In genomic region chr6:96468681-96469224, GRCh38 we compare ENCODE assay signal across 11 cellular contexts. TPM values are rescaled to one million over a fixed set of nuclear protein-coding genes. Genes with fewer than 3 reads are reported as not detected.
DNase-seq lines count a peak whose midpoint lies in the region; ATAC-seq and TF ChIP-seq lines count a peak whose summit lies in the region.
"Had no signal": no experiment of that assay in that cellular context is flagged by ENCODE, and none has a peak within 500 bp of the region (broad histone marks: within the 10 kb centered on the region; RNA-seq: fewer than 3 reads in every experiment).

No MANE protein-coding gene starts in this region.

- CTCF ChIA-PET in PC-3 (lab: Charles Lee) = no interaction called here

- no peaks in the 10 kb centered on the region for H3K79me2 ChIP-seq in PC-3 (ENCODE audit: low read length)
- no peaks in the 10 kb centered on the region for H3K79me2 ChIP-seq in hepatocyte

- H3K36me3 ChIP-seq in PC-3 (ENCODE audit: low read depth, low read length) (no peaks in the 10 kb centered on the region), hepatocyte (replicated peaks; ENCODE audit: insufficient read depth, low read depth) (no peaks in the 10 kb centered on the region), SJCRH30 (no peaks in the 10 kb centered on the region)

- no peak overlapping the region for H3K9ac ChIP-seq in PC-3 (ENCODE audit: low read length)

- in situ Hi-C loops in GM13977 (cut with MboI; ENCODE audit: low pct_unique_long_range_greater_than_20kb, low sequenced_read_pairs, unreplicated experiment) = no loop called here

- BruUV-seq in PC-3 (replicated peaks; lab: Mats Ljungman, UMichigan) = no TSS peak

- H3K9me2 ChIP-seq in PC-3 (replicated peaks; ENCODE audit: low read length) = no peaks in the 10 kb centered on the region
- H3K9me2 ChIP-seq in hepatocyte (replicated peaks; ENCODE audit: insufficient read depth) = no peaks in the 10 kb centered on the region

- H3K4me2 ChIP-seq in PC-3 (ENCODE audit: low read length) (peak overlapping the region; percentile 14; the same call in 1 of the 2 replicates), hepatocyte (no peak overlapping the region)

- H3K4me1 ChIP-seq in PC-3 (ENCODE audit: insufficient read depth, low read length) = peaks cover 3% of the 10 kb centered on the region; the same call in 1 of the 2 replicates
- no peaks in the 10 kb centered on the region for H3K4me1 ChIP-seq in hepatocyte (ENCODE audit: insufficient read depth)
- H3K4me1 ChIP-seq in SJCRH30 = no peaks in the 10 kb centered on the region

- whole genome bisulfite sequencing in hepatocyte (ENCODE audit: low lambda C conversion rate, missing lambda C conversion rate) = 9% methylated on average over 2 of the region's 2 CpGs

- POLR2A ChIA-PET in PC-3 (lab: Charles Lee; ENCODE audit: unreplicated experiment) = no interaction called here

- ATAC-seq in PC-3 (no peak), HG03354 (IDR thresholded peaks at IDR 0.05; ENCODE audit: poor library complexity, severe bottlenecking, unreplicated experiment) (no peak), GM19452 (IDR thresholded peaks at IDR 0.05; ENCODE audit: unreplicated experiment) (no peak)
- ATAC-seq: naive thymus-derived CD4-positive, alpha-beta T cell had no signal

- TF ChIP-seq CTCF in GM13977 (IDR thresholded peaks at IDR 0.05; ENCODE audit: extremely low read depth, insufficient read depth, missing control alignments) (peak; percentile 35), PC-3 (conservative IDR thresholded peaks at IDR 0.05; ENCODE audit: low read depth, low read length) (peak; percentile 53; the same call in 1 of the 2 replicates), hepatocyte (IDR thresholded peaks at IDR 0.05; ENCODE audit: poor library complexity) (peak; percentile 52)

- DNase-seq in Ammon's horn (ENCODE audit: low spot score) (peak; percentile 18), GM13977 (ENCODE audit: low spot score) (no peak), PC-3 (peak; percentile 35), hepatocyte (ENCODE audit: low spot score) (no peak), SJCRH30 (no peak)
- DNase-seq in activated naive CD4-positive, alpha-beta T cell treated with Interleukin-2 at 50 U/mL for 16 hours = no peak
- DNase-seq: EL; naive thymus-derived CD4-positive, alpha-beta T cell; NCI-H510A had no signal

- H3K4me3 ChIP-seq in PC-3 (ENCODE audit: low read length) (no peak overlapping the region), hepatocyte (no peak overlapping the region), SJCRH30 (no peak overlapping the region)

- intact Hi-C loops in PC-3 (cut with micrococcal nuclease) = no loop called here

- H4K20me1 ChIP-seq in PC-3 (ENCODE audit: low read length) (no peaks in the 10 kb centered on the region), hepatocyte (ENCODE audit: insufficient read depth, poor library complexity, severe bottlenecking) (no peaks in the 10 kb centered on the region)

- H2AFZ ChIP-seq in PC-3 (ENCODE audit: low read length) = no peak overlapping the region
- H2AFZ ChIP-seq in hepatocyte = no peak overlapping the region

- H3K27ac ChIP-seq in PC-3 (ENCODE audit: low read length) = no peak overlapping the region
- no peak overlapping the region for H3K27ac ChIP-seq in hepatocyte
- H3K27ac ChIP-seq in SJCRH30 = no peak overlapping the region

- H3K27me3 ChIP-seq in PC-3 (ENCODE audit: low read length) (no peaks in the 10 kb centered on the region), hepatocyte (no peaks in the 10 kb centered on the region), SJCRH30 (no peaks in the 10 kb centered on the region)

- no peaks in the 10 kb centered on the region for H3K9me3 ChIP-seq in PC-3 (ENCODE audit: low read length)
- no peaks in the 10 kb centered on the region for H3K9me3 ChIP-seq in hepatocyte (ENCODE audit: low read depth)
- H3K9me3 ChIP-seq in SJCRH30 (replicated peaks) = no peaks in the 10 kb centered on the region

- H3F3A ChIP-seq in PC-3 (ENCODE audit: low read length, unreplicated experiment) = no peaks in the 10 kb centered on the region

RNA-seq across cellular contexts. Expression of gene UFL1, which starts 52.9 kb away (rescaled TPM):
- total RNA-seq in PC-3 (2014; rRNA removed) = 10.4 and 10.9 TPM in 2 replicates
- total RNA-seq in hepatocyte = 40.3 and 42.4 TPM in 2 replicates
- 18.8 and 20.5 TPM in 2 replicates for polyA plus RNA-seq in hepatocyte
- 25.0 and 25.4 TPM in 2 replicates for total RNA-seq in SJCRH30 (2014; rRNA removed; shearing (Covaris generic))

Comparison
In these comparisons a context has a peak if more than half of its experiments do, and no peak if none do; other contexts are left out.
1. DNase-seq: peak in Ammon's horn (single experiment) and PC-3 (single experiment); none in GM13977 (single experiment), hepatocyte (single experiment), activated naive CD4-positive, alpha-beta T cell treated with Interleukin-2 at 50 U/mL for 16 hours (single experiment) and SJCRH30 (0 of 2).
2. Peak in every context shown above with its lines, with median percentiles within 50 percentile points of each other: CTCF ChIP-seq.